In the genomic region with DNA sequence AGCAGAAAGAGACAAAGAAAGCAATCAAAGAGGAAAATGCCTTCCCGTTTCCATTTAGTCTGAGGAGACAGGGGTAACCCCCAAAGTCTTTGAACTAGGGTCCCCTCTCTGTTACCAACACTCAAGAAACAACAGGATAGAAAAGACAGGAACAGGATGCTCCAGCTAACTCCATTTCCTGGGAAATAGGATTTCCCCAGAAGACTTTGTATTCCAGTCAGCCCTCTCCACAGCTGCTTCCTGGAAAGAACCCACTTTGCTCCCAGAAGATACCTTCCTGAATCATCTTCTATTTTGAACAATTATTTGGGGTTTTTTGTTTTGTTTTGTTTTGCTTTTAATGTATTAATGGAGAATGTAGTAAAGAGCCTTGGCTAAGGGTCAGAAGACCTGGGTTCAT, we compare ENCODE assay signal across 1 cellular context.
TF ChIP-seq lines count a peak whose summit lies in the region.

No MANE protein-coding gene starts in this region.

TF ChIP-seq in HepG2, 621 proteins besides CTCF, POLR2A, EP300 and RAD21 (continued from another document):
- TF ChIP-seq, protein P1, sequence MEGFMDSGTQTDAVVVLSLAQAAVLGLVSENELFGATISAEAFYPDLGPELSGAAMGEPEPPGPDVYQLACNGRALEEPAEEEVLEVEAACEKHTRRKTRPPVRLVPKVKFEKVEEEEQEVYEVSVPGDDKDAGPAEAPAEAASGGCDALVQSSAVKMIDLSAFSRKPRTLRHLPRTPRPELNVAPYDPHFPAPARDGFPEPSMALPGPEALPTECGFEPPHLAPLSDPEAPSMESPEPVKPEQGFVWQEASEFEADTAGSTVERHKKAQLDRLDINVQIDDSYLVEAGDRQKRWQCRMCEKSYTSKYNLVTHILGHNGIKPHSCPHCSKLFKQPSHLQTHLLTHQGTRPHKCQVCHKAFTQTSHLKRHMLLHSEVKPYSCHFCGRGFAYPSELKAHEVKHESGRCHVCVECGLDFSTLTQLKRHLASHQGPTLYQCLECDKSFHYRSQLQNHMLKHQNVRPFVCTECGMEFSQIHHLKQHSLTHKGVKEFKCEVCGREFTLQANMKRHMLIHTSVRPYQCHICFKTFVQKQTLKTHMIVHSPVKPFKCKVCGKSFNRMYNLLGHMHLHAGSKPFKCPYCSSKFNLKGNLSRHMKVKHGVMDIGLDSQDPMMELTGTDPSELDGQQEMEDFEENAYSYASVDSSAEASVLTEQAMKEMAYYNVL (CRISPR knock-in tag; IDR thresholded peaks at IDR 0.05; ENCODE audit: borderline replicate concordance) = no peak
- TF ChIP-seq ZNF709 (CRISPR knock-in tag; IDR thresholded peaks at IDR 0.05) = no peak
- TF ChIP-seq PTBP1 (IDR thresholded peaks at IDR 0.05; ENCODE audit: low read depth, low read length, poor library complexity, severe bottlenecking) = no peak
- no peak for TF ChIP-seq NR2F1 (CRISPR knock-in tag; IDR thresholded peaks at IDR 0.05)
- no peak for TF ChIP-seq YEATS2 (CRISPR knock-in tag; IDR thresholded peaks at IDR 0.05; ENCODE audit: borderline replicate concordance)
- TF ChIP-seq ZNF264 (CRISPR knock-in tag; IDR thresholded peaks at IDR 0.05) = no peak
- TF ChIP-seq, protein P2, sequence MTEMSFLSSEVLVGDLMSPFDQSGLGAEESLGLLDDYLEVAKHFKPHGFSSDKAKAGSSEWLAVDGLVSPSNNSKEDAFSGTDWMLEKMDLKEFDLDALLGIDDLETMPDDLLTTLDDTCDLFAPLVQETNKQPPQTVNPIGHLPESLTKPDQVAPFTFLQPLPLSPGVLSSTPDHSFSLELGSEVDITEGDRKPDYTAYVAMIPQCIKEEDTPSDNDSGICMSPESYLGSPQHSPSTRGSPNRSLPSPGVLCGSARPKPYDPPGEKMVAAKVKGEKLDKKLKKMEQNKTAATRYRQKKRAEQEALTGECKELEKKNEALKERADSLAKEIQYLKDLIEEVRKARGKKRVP (CRISPR knock-in tag; IDR thresholded peaks at IDR 0.05) = no peak
- TF ChIP-seq, protein P3, sequence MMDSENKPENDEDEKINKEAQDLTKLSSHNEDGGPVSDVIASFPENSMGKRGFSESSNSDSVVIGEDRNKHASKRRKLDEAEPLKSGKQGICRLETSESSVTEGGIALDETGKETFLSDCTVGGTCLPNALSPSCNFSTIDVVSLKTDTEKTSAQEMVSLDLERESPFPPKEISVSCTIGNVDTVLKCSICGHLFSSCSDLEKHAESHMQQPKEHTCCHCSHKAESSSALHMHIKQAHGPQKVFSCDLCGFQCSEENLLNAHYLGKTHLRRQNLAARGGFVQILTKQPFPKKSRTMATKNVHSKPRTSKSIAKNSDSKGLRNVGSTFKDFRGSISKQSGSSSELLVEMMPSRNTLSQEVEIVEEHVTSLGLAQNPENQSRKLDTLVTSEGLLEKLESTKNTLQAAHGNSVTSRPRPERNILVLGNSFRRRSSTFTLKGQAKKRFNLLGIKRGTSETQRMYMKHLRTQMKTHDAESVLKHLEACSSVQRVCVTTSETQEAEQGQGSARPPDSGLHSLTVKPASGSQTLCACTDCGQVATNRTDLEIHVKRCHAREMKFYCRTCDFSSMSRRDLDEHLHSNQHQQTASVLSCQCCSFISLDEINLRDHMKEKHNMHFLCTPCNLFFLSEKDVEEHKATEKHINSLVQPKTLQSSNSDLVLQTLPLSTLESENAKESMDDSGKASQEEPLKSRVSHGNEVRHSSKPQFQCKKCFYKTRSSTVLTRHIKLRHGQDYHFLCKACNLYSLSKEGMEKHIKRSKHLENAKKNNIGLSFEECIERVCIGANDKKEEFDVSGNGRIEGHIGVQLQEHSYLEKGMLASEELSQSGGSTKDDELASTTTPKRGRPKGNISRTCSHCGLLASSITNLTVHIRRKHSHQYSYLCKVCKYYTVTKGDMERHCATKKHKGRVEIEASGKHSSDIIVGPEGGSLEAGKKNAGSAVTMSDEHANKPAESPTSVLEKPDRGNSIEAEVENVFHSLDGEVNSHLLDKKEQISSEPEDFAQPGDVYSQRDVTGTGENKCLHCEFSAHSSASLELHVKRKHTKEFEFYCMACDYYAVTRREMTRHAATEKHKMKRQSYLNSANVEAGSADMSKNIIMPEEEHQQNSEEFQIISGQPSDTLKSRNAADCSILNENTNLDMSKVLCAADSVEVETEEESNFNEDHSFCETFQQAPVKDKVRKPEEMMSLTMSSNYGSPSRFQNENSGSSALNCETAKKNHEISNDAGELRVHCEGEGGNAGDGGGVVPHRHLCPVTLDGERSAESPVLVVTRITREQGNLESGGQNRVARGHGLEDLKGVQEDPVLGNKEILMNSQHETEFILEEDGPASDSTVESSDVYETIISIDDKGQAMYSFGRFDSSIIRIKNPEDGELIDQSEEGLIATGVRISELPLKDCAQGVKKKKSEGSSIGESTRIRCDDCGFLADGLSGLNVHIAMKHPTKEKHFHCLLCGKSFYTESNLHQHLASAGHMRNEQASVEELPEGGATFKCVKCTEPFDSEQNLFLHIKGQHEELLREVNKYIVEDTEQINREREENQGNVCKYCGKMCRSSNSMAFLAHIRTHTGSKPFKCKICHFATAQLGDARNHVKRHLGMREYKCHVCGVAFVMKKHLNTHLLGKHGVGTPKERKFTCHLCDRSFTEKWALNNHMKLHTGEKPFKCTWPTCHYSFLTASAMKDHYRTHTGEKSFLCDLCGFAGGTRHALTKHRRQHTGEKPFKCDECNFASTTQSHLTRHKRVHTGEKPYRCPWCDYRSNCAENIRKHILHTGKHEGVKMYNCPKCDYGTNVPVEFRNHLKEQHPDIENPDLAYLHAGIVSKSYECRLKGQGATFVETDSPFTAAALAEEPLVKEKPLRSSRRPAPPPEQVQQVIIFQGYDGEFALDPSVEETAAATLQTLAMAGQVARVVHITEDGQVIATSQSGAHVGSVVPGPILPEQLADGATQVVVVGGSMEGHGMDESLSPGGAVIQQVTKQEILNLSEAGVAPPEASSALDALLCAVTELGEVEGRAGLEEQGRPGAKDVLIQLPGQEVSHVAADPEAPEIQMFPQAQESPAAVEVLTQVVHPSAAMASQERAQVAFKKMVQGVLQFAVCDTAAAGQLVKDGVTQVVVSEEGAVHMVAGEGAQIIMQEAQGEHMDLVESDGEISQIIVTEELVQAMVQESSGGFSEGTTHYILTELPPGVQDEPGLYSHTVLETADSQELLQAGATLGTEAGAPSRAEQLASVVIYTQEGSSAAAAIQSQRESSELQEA (CRISPR knock-in tag; IDR thresholded peaks at IDR 0.05; ENCODE audit: not compliant biosample characterization) = no peak
- no peak for TF ChIP-seq NFYB (CRISPR knock-in tag; IDR thresholded peaks at IDR 0.05)
- no peak for TF ChIP-seq ARNTL (CRISPR knock-in tag; IDR thresholded peaks at IDR 0.05)
